In the genomic region with DNA sequence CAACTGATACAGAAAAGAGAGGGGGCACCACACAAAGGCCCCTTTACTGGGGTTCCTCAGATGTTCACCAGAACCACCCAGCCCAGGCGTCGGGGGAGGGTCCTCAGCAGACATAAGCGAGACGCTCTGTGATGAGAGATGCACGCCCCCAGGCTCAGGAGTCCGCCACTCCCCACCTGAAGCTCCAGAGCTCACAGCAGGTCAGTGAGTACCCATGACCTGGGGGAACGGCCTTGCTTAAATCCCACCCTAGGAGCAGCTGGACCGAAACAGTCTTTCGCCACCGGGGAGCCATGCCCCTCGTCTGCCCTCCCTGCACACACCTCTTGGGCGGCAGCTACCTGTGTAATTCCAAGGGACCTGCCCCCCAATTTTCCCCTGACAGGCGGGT, we compare ENCODE assay signal across 17 cellular contexts. TPM values are rescaled to one million over a fixed set of nuclear protein-coding genes. Genes with fewer than 3 reads are reported as not detected.
"Had no signal": no experiment of that assay in that cellular context is flagged by ENCODE, and none has a peak within 500 bp of the region (broad histone marks: within the 10 kb centered on the region; RNA-seq: fewer than 3 reads in every experiment).

No MANE protein-coding gene starts in this region.

- H3K9me3 Mint-ChIP-seq: activated T-helper 1 cell treated with anti-CD3 and anti-CD28 coated beads, Interleukin-12 subunit alpha, Interleukin-12 subunit beta, Interleukin-2, Interleukin-4 antibody, amounts not matched to agents 30 ng/mL and 10 ng/mL and 1 ng/mL, durations not matched to agents 14 hours and 24 hours and 36 hours; dendritic cell treated with granulocyte-macrophage colony-stimulating factor and Interleukin-4, amounts not matched to agents 40 ng/mL and 50 ng/mL, for 4 days; nephron progenitor cell; WTC11 had no signal

- DNase-seq: activated CD4-positive, alpha-beta T cell treated with anti-CD3 and anti-CD28 coated beads for 48 hours; activated naive CD4-positive, alpha-beta T cell treated with anti-CD3 and anti-CD28 coated beads, Interleukin-2, amount 50 U/mL, for 16 hours; body of pancreas; hippocampal formation; left cardiac atrium; nephron progenitor cell; stimulated activated CD4-positive, alpha-beta T cell treated with anti-CD3 and anti-CD28 coated beads, Interleukin-15, amount 100 ng/mL, for 24 hours; T-helper 1 cell had no signal

- H3K27ac Mint-ChIP-seq: activated T-helper 1 cell treated with anti-CD3 and anti-CD28 coated beads, Interleukin-12 subunit alpha, Interleukin-12 subunit beta, Interleukin-2, Interleukin-4 antibody, amounts not matched to agents 30 ng/mL and 10 ng/mL and 1 ng/mL, durations not matched to agents 14 hours and 24 hours and 36 hours; dendritic cell treated with granulocyte-macrophage colony-stimulating factor and Interleukin-4, amounts not matched to agents 40 ng/mL and 50 ng/mL, for 4 days; nephron progenitor cell; WTC11 had no signal

- H3K4me3 Mint-ChIP-seq: activated T-helper 1 cell treated with anti-CD3 and anti-CD28 coated beads, Interleukin-12 subunit alpha, Interleukin-12 subunit beta, Interleukin-2, Interleukin-4 antibody, amounts not matched to agents 30 ng/mL and 10 ng/mL and 1 ng/mL, durations not matched to agents 14 hours and 24 hours and 36 hours; dendritic cell treated with granulocyte-macrophage colony-stimulating factor and Interleukin-4, amounts not matched to agents 40 ng/mL and 50 ng/mL, for 4 days; nephron progenitor cell; WTC11 had no signal

- H3K9me3 ChIP-seq: body of pancreas had no signal

- H3K27me3 ChIP-seq: body of pancreas had no signal

- H3K4me3 ChIP-seq: body of pancreas, lung had no signal

- H3K36me3 Mint-ChIP-seq: WTC11 had no signal

RNA-seq across cellular contexts. Expression of a gene that starts 2.8 kb away (rescaled TPM):
- total RNA-seq: activated T-helper 1 cell treated with anti-CD3 and anti-CD28 coated beads, Interleukin-12 subunit alpha, Interleukin-12 subunit beta, Interleukin-2, Interleukin-4 antibody, amounts not matched to agents 30 ng/mL and 10 ng/mL and 1 ng/mL, durations not matched to agents 14 hours and 24 hours and 36 hours; body of pancreas; epithelial cell of proximal tubule; glomerular endothelial cell; mononuclear cell; osteocyte; renal cortical epithelial cell had no signal

RNA-seq across cellular contexts. Expression of a gene that starts 27.3 kb away (rescaled TPM):
- total RNA-seq: activated T-helper 1 cell treated with anti-CD3 and anti-CD28 coated beads, Interleukin-12 subunit alpha, Interleukin-12 subunit beta, Interleukin-2, Interleukin-4 antibody, amounts not matched to agents 30 ng/mL and 10 ng/mL and 1 ng/mL, durations not matched to agents 14 hours and 24 hours and 36 hours; osteocyte had no signal
